1 cellular context compared by ENCODE assay signal in genomic region chr5:14148890-14149671, GRCh38.
TF ChIP-seq lines count a peak whose summit lies in the region.

No MANE protein-coding gene starts in this region.

TF ChIP-seq in HepG2, 621 proteins besides CTCF, POLR2A, EP300 and RAD21 (continued from another document and continues in another):
- no peak for TF ChIP-seq ZBTB40 (IDR thresholded peaks at IDR 0.05)
- peak; percentile 58; the same call in 1 of the 2 replicates for TF ChIP-seq ZBTB40 (CRISPR knock-in tag; IDR thresholded peaks at IDR 0.05)
- TF ChIP-seq FOSL2 (CRISPR knock-in tag; IDR thresholded peaks at IDR 0.05): peak; percentile 71
- 0 out of 2 replicates have a peak, but pooled peaks have one; percentile 63 for TF ChIP-seq ZNF564 (CRISPR knock-in tag; IDR thresholded peaks at IDR 0.05)
- TF ChIP-seq SYNCRIP (IDR thresholded peaks at IDR 0.05; ENCODE audit: insufficient read depth, low read depth, low read length): no peak
- TF ChIP-seq PHF21A (CRISPR knock-in tag; IDR thresholded peaks at IDR 0.05): 0 out of 2 replicates have a peak, but pooled peaks have one; percentile 40
- TF ChIP-seq ZNF776 (CRISPR knock-in tag; IDR thresholded peaks at IDR 0.05): no peak
- peak; percentile 54 for TF ChIP-seq POGZ (CRISPR knock-in tag; IDR thresholded peaks at IDR 0.05)
- no peak for TF ChIP-seq ATF7-NPFF (CRISPR knock-in tag; IDR thresholded peaks at IDR 0.05; ENCODE audit: low read depth)
- no peak for TF ChIP-seq ZNF720 (CRISPR knock-in tag; IDR thresholded peaks at IDR 0.05)
- no peak for TF ChIP-seq ZNF75D (CRISPR knock-in tag; IDR thresholded peaks at IDR 0.05; ENCODE audit: borderline replicate concordance)
- TF ChIP-seq BCL6 (CRISPR knock-in tag; IDR thresholded peaks at IDR 0.05): peak; percentile 63
- no peak for TF ChIP-seq MIER2 (CRISPR knock-in tag; IDR thresholded peaks at IDR 0.05)
- TF ChIP-seq RFX5 (IDR thresholded peaks at IDR 0.05; ENCODE audit: low read depth, low read length): no peak
- TF ChIP-seq RBM39 (IDR thresholded peaks at IDR 0.05; ENCODE audit: low read depth, low read length, poor library complexity, severe bottlenecking): no peak
- peak; percentile 76 for TF ChIP-seq HNRNPL (IDR thresholded peaks at IDR 0.05; ENCODE audit: low read depth, low read length)
- TF ChIP-seq FOXK1 (CRISPR knock-in tag; IDR thresholded peaks at IDR 0.05; ENCODE audit: borderline replicate concordance, low read depth): peak; percentile 37; the same call in 1 of the 2 replicates
- no peak for TF ChIP-seq KAT7 (CRISPR knock-in tag; IDR thresholded peaks at IDR 0.05; ENCODE audit: borderline replicate concordance)
- TF ChIP-seq SOX5 (CRISPR knock-in tag; IDR thresholded peaks at IDR 0.05; ENCODE audit: borderline replicate concordance): no peak
- TF ChIP-seq TBX3 (IDR thresholded peaks at IDR 0.05; ENCODE audit: borderline replicate concordance): no peak
- peak; percentile 75; the same call in 1 of the 2 replicates for TF ChIP-seq MYPOP (CRISPR knock-in tag; IDR thresholded peaks at IDR 0.05)
- no peak for TF ChIP-seq ZNF800 (CRISPR knock-in tag; IDR thresholded peaks at IDR 0.05)
- TF ChIP-seq ARNTL (CRISPR knock-in tag; IDR thresholded peaks at IDR 0.05): peak; percentile 40; the same call in 1 of the 2 replicates
- peak; percentile 76 for TF ChIP-seq CCDC6 (CRISPR knock-in tag; IDR thresholded peaks at IDR 0.05)
- TF ChIP-seq ZNF878 (CRISPR knock-in tag; IDR thresholded peaks at IDR 0.05): 0 out of 2 replicates have a peak, but pooled peaks have one; percentile 49
- TF ChIP-seq SAP130 (CRISPR knock-in tag; IDR thresholded peaks at IDR 0.05; ENCODE audit: low read depth): peak; percentile 77
- no peak for TF ChIP-seq ZBTB42 (CRISPR knock-in tag; IDR thresholded peaks at IDR 0.05)
- TF ChIP-seq PAXIP1 (CRISPR knock-in tag; conservative IDR thresholded peaks at IDR 0.05): peak; percentile 72; the same call in 1 of the 2 replicates
- no peak for TF ChIP-seq KLF13 (CRISPR knock-in tag; IDR thresholded peaks at IDR 0.05)
- peak; percentile 38; the same call in 1 of the 2 replicates for TF ChIP-seq TARDBP (CRISPR knock-in tag; IDR thresholded peaks at IDR 0.05)
- no peak for TF ChIP-seq TRIM22 (IDR thresholded peaks at IDR 0.05)
- TF ChIP-seq TBX2 (CRISPR knock-in tag; IDR thresholded peaks at IDR 0.05; ENCODE audit: borderline replicate concordance): peak; percentile 70; the same call in 1 of the 2 replicates
- no peak for TF ChIP-seq HINFP (CRISPR knock-in tag; IDR thresholded peaks at IDR 0.05; ENCODE audit: low read depth)
- no peak for TF ChIP-seq ZFP90 (CRISPR knock-in tag; IDR thresholded peaks at IDR 0.05; ENCODE audit: borderline replicate concordance)
- no peak for TF ChIP-seq TAF15 (IDR thresholded peaks at IDR 0.05; ENCODE audit: low read depth, low read length, poor library complexity, severe bottlenecking)
- TF ChIP-seq TCF7 (IDR thresholded peaks at IDR 0.05; ENCODE audit: low read depth): no peak
- peak; percentile 43; the same call in 1 of the 2 replicates for TF ChIP-seq KDM2A (CRISPR knock-in tag; IDR thresholded peaks at IDR 0.05; ENCODE audit: borderline replicate concordance, low read depth)
- TF ChIP-seq TOE1 (CRISPR knock-in tag; IDR thresholded peaks at IDR 0.05): no peak
- TF ChIP-seq HOXD1 (CRISPR knock-in tag; IDR thresholded peaks at IDR 0.05): no peak
- TF ChIP-seq MAX (IDR thresholded peaks at IDR 0.05): peak; percentile 55
- no peak for TF ChIP-seq MTA3 (CRISPR knock-in tag; IDR thresholded peaks at IDR 0.05)
- TF ChIP-seq SOX6 (IDR thresholded peaks at IDR 0.05): no peak
- TF ChIP-seq SOX6 (CRISPR knock-in tag; IDR thresholded peaks at IDR 0.05): 0 out of 2 replicates have a peak, but pooled peaks have one; percentile 36
- no peak for TF ChIP-seq NR0B2 (CRISPR knock-in tag; IDR thresholded peaks at IDR 0.05)
- no peak for TF ChIP-seq NCOA5 (CRISPR knock-in tag; IDR thresholded peaks at IDR 0.05)
- TF ChIP-seq GFI1 (CRISPR knock-in tag; IDR thresholded peaks at IDR 0.05; ENCODE audit: borderline replicate concordance): 0 out of 2 replicates have a peak, but pooled peaks have one; percentile 39
